In the genomic region with DNA sequence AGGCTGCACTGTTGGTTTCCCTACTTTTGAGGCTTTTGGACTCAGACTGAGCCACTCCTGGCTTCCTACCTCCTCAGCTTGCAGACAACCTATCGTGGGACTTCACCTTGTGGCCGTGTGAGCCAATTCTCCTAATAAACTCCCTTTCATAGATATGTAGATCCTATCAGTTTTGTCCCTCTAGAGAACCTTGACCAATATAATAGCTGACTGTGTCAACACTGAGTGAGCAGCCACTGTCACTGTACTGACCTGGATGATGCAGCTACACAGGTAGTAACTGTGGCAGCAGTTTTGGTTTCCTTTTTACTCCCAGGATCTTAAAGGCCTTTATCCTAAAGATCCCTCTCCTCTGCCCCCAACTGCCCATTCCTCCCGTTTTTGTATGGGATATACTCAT, we compare ENCODE assay signal across 25 cellular contexts.
"Had no signal": no experiment of that assay in that cellular context is flagged by ENCODE, and none has a peak within 500 bp of the region (broad histone marks: within the 10 kb centered on the region; RNA-seq: fewer than 3 reads in every experiment).

No MANE protein-coding gene starts in this region.

- H3K4me1 ChIP-seq: SJSA1 had no signal

- H3K27me3 ChIP-seq: SJSA1 had no signal

- H3K27ac ChIP-seq: HL-60, KMS-11, SJSA1, SK-N-MC had no signal

- H3K36me3 Mint-ChIP-seq: IgD-negative memory B cell had no signal

- H3K4me3 ChIP-seq: K562, SJSA1, SK-N-MC had no signal

- DNase-seq: Kasumi-1, MV-4-11, NCI-H1092, NCI-H1105 treated with DMSO at 0.1 percent for 48 hours, NCI-H1417 treated with DMSO at 0.1 percent for 48 hours, NCI-H146, NCI-H1694 treated with DMSO at 0.1 percent for 48 hours, NCI-H1930, NCI-H2081, NCI-H2107, NCI-H2227 treated with DMSO at 0.1 percent for 48 hours, NCI-H446, NCI-H510A, NCI-H524 treated with DMSO at 0.1 percent for 48 hours, NCI-H69, NCI-H774, Right ventricle myocardium superior, RPMI8226, SIG-M5 had no signal

- H3K4me3 Mint-ChIP-seq: IgD-negative memory B cell had no signal

- H3K9me3 ChIP-seq: SJSA1 had no signal

- H3K4me1 Mint-ChIP-seq: IgD-negative memory B cell had no signal

- H3K36me3 ChIP-seq: SJSA1 had no signal

- H3K27ac Mint-ChIP-seq: IgD-negative memory B cell had no signal
